ENCODE assay signal across 1 cellular context in genomic region chr18:24397694-24398365, GRCh38.
TF ChIP-seq lines count a peak whose summit lies in the region.

OSBPL1A (minus strand) TSS chr18:24397824; CDS start chr18:24377533, 20,291 bp downstream.

TF ChIP-seq in HEK293, 187 proteins besides CTCF, POLR2A, EP300 and RAD21 (continued from another document and continues in another):
- TF ChIP-seq ZBTB49 (tag by site-specific recombination; IDR thresholded peaks at IDR 0.05; ENCODE audit: low read depth) (no peak), ZNF514 (tag by site-specific recombination; IDR thresholded peaks at IDR 0.05) (no peak), ZNF747 (tag by site-specific recombination; IDR thresholded peaks at IDR 0.05) (no peak), OVOL3 (tag by site-specific recombination; IDR thresholded peaks at IDR 0.05) (no peak), ZNF174 (tag by site-specific recombination; IDR thresholded peaks at IDR 0.05) (no peak), ZNF580 (tag by site-specific recombination; IDR thresholded peaks at IDR 0.05) (no peak), ZNF449 (tag by site-specific recombination; IDR thresholded peaks at IDR 0.05) (no peak), SCRT2 (tag by site-specific recombination; IDR thresholded peaks at IDR 0.05) (no peak), MYNN (tag by site-specific recombination; IDR thresholded peaks at IDR 0.05; ENCODE audit: borderline replicate concordance) (peak; percentile 90), ZNF560 (tag by site-specific recombination; IDR thresholded peaks at IDR 0.05; ENCODE audit: borderline replicate concordance) (peak; percentile 87), ZNF274 (IDR thresholded peaks at IDR 0.05; ENCODE audit: low read length) (no peak), ZNF274 (tag by site-specific recombination; IDR thresholded peaks at IDR 0.05; ENCODE audit: borderline replicate concordance) (no peak), ZNF157 (tag by site-specific recombination; IDR thresholded peaks at IDR 0.05) (no peak), PRDM4 (tag by site-specific recombination; IDR thresholded peaks at IDR 0.05) (0 out of 2 replicates have a peak, but pooled peaks have one; percentile 34), ZNF148 (tag by site-specific recombination; IDR thresholded peaks at IDR 0.05; ENCODE audit: borderline replicate concordance) (no peak), KLF1 (tag by site-specific recombination; IDR thresholded peaks at IDR 0.05) (peak; percentile 100), YY1 (tag by site-specific recombination; IDR thresholded peaks at IDR 0.05) (no peak), ZBTB8A (tag by site-specific recombination; IDR thresholded peaks at IDR 0.05) (peak; percentile 59; the same call in 1 of the 2 replicates), ZNF645 (tag by site-specific recombination; IDR thresholded peaks at IDR 0.05) (no peak), ATF2 (tag by site-specific recombination; IDR thresholded peaks at IDR 0.05; ENCODE audit: low read depth) (no peak), ZFP37 (tag by site-specific recombination; IDR thresholded peaks at IDR 0.05) (no peak; the same call in 1 of the 2 replicates), ZEB2 (tag by site-specific recombination; IDR thresholded peaks at IDR 0.05) (no peak), ZNF112 (tag by site-specific recombination; IDR thresholded peaks at IDR 0.05) (no peak), ZNF501 (tag by site-specific recombination; IDR thresholded peaks at IDR 0.05) (peak; percentile 75; the same call in 1 of the 2 replicates), ZSCAN18 (tag by site-specific recombination; IDR thresholded peaks at IDR 0.05) (no peak), BCL11A (tag by site-specific recombination; IDR thresholded peaks at IDR 0.05; ENCODE audit: low read depth) (no peak), ZNF266 (tag by site-specific recombination; IDR thresholded peaks at IDR 0.05; ENCODE audit: low read depth) (no peak), KLF17 (tag by site-specific recombination; IDR thresholded peaks at IDR 0.05) (peak; percentile 75), BCL6B (tag by site-specific recombination; IDR thresholded peaks at IDR 0.05) (no peak), ZNF629 (tag by site-specific recombination; IDR thresholded peaks at IDR 0.05) (no peak), HIC1 (tag by site-specific recombination; IDR thresholded peaks at IDR 0.05) (peak; percentile 92), ZNF223 (tag by site-specific recombination; IDR thresholded peaks at IDR 0.05) (no peak), ZNF555 (tag by site-specific recombination; conservative IDR thresholded peaks at IDR 0.05) (no peak), ZNF18 (tag by site-specific recombination; IDR thresholded peaks at IDR 0.05) (no peak)
